ENCODE assay signal across 1 cellular context in genomic region chr19:45646345-45646698, GRCh38.
TF ChIP-seq lines count a peak whose summit lies in the region.

No MANE protein-coding gene starts in this region.

TF ChIP-seq in K562, 482 proteins besides CTCF, POLR2A, EP300 and RAD21 (continued from another document and continues in another):
- no peak for TF ChIP-seq MGA (IDR thresholded peaks at IDR 0.05)
- TF ChIP-seq ZNF354B (CRISPR knock-in tag; IDR thresholded peaks at IDR 0.05): no peak
- no peak; the same call in 1 of the 2 replicates for TF ChIP-seq FOXM1 (IDR thresholded peaks at IDR 0.05; ENCODE audit: low read depth)
- no peak for TF ChIP-seq FOXM1 (CRISPR knock-in tag; IDR thresholded peaks at IDR 0.05; ENCODE audit: low read depth)
- no peak for TF ChIP-seq TFAM (CRISPR knock-in tag; conservative IDR thresholded peaks at IDR 0.05)
- TF ChIP-seq RUNX1 (IDR thresholded peaks at IDR 0.05; ENCODE audit: low read depth): no peak
- TF ChIP-seq ESRRA (IDR thresholded peaks at IDR 0.05; ENCODE audit: borderline replicate concordance, low read depth): no peak
- no peak for TF ChIP-seq HNRNPH1 (optimal IDR thresholded peaks at IDR 0.05; ENCODE audit: low read depth, low read length)
- TF ChIP-seq RBBP5 (IDR thresholded peaks at IDR 0.05; ENCODE audit: borderline replicate concordance, insufficient read depth, low read length, poor library complexity, severe bottlenecking): no peak
- TF ChIP-seq CXXC5 (CRISPR knock-in tag; IDR thresholded peaks at IDR 0.05): no peak; the same call in 1 of the 2 replicates
- no peak for TF ChIP-seq ZNF644 (tag; IDR thresholded peaks at IDR 0.05; ENCODE audit: low read depth)
- TF ChIP-seq FOXK2 (conservative IDR thresholded peaks at IDR 0.05 in 1 of 2, IDR thresholded peaks at IDR 0.05 in 1 of 2; ENCODE audit: low read depth in 2 of 2): no peak; a peak in 1 of 4 replicates
- no peak for TF ChIP-seq U2AF1 (optimal IDR thresholded peaks at IDR 0.05; ENCODE audit: low read depth, low read length)
- TF ChIP-seq MAX (CRISPR knock-in tag; IDR thresholded peaks at IDR 0.05): no peak; the same call in 1 of the 2 replicates
- TF ChIP-seq ZBTB49 (CRISPR knock-in tag; IDR thresholded peaks at IDR 0.05; ENCODE audit: borderline replicate concordance): no peak
- TF ChIP-seq RFX7 (CRISPR knock-in tag; IDR thresholded peaks at IDR 0.05): no peak
- TF ChIP-seq ZC3H8 (IDR thresholded peaks at IDR 0.05): no peak
- TF ChIP-seq MAFF (IDR thresholded peaks at IDR 0.05; ENCODE audit: low read length): no peak
- no peak for TF ChIP-seq NBN (IDR thresholded peaks at IDR 0.05; ENCODE audit: low read depth)
- no peak for TF ChIP-seq TCFL5 (CRISPR knock-in tag; conservative IDR thresholded peaks at IDR 0.05)
- TF ChIP-seq UBTF (IDR thresholded peaks at IDR 0.05; ENCODE audit: borderline replicate concordance in 1 of 2, low read depth in 2 of 2, low read length in 2 of 2): no peak
- TF ChIP-seq HMGN3 (IDR thresholded peaks at IDR 0.05; ENCODE audit: borderline replicate concordance, extremely low read depth, insufficient read length, low read depth, low read length): no peak
- no peak for TF ChIP-seq POLR3A (IDR thresholded peaks at IDR 0.05; ENCODE audit: borderline replicate concordance, extremely low read depth, insufficient read depth, insufficient read length)
- no peak for TF ChIP-seq ZNF511 (CRISPR knock-in tag; IDR thresholded peaks at IDR 0.05)
- TF ChIP-seq FOXJ3 (CRISPR knock-in tag; IDR thresholded peaks at IDR 0.05): no peak
- no peak for TF ChIP-seq SNAPC5 (CRISPR knock-in tag; IDR thresholded peaks at IDR 0.05)
- TF ChIP-seq ZBTB43 (CRISPR knock-in tag; IDR thresholded peaks at IDR 0.05): no peak
- no peak for TF ChIP-seq SIX5 (IDR thresholded peaks at IDR 0.05; ENCODE audit: borderline replicate concordance in 1 of 2, insufficient read depth in 1 of 2, low read depth in 1 of 2, low read length in 2 of 2)
- TF ChIP-seq TRIM28 (IDR thresholded peaks at IDR 0.05): 0 out of 2 replicates have a peak, but pooled peaks have one; percentile 31
- no peak for TF ChIP-seq SREBF2 (CRISPR knock-in tag; IDR thresholded peaks at IDR 0.05)
- TF ChIP-seq ARID4B (CRISPR knock-in tag; IDR thresholded peaks at IDR 0.05): peak; percentile 7; the same call in 1 of the 2 replicates
- TF ChIP-seq VEZF1 (CRISPR knock-in tag; IDR thresholded peaks at IDR 0.05): no peak
